In genomic region chr5:134440185-134440755, GRCh38 we compare ENCODE assay signal across 1 cellular context.
TF ChIP-seq lines count a peak whose summit lies in the region.

No MANE protein-coding gene starts in this region.

TF ChIP-seq in H1, 55 proteins besides CTCF, POLR2A, EP300 and RAD21:
- TF ChIP-seq TAF7 (optimal IDR thresholded peaks at IDR 0.05; ENCODE audit: borderline replicate concordance, low read depth, low read length) (no peak), CBX5 (IDR thresholded peaks at IDR 0.05; ENCODE audit: low read depth, low read length) (no peak), KDM1A (IDR thresholded peaks at IDR 0.05; ENCODE audit: borderline replicate concordance, low read length) (no peak), RNF2 (IDR thresholded peaks at IDR 0.05; ENCODE audit: borderline replicate concordance, low read depth, low read length, missing control alignments, poor library complexity, severe bottlenecking) (no peak), SP2 (IDR thresholded peaks at IDR 0.05; ENCODE audit: low read length) (no peak), YY1 (IDR thresholded peaks at IDR 0.05; ENCODE audit: low read depth, low read length) (no peak), CEBPB (IDR thresholded peaks at IDR 0.05; ENCODE audit: low read depth, low read length) (no peak), CHD2 (IDR thresholded peaks at IDR 0.05; ENCODE audit: low read length) (no peak), SP4 (IDR thresholded peaks at IDR 0.05; ENCODE audit: low read length) (no peak), SIRT6 (IDR thresholded peaks at IDR 0.05; ENCODE audit: low read length) (no peak), RXRA (IDR thresholded peaks at IDR 0.05; ENCODE audit: insufficient read depth, low read depth, low read length) (no peak), SIX5 (IDR thresholded peaks at IDR 0.05; ENCODE audit: low read depth, low read length) (no peak), MAFK (IDR thresholded peaks at IDR 0.05; ENCODE audit: low read depth, low read length) (no peak), POLR2AphosphoS5 (IDR thresholded peaks at IDR 0.05; ENCODE audit: low read depth, low read length) (no peak), JUN (IDR thresholded peaks at IDR 0.05; ENCODE audit: low read depth, low read length) (no peak), HDAC2 (IDR thresholded peaks at IDR 0.05; ENCODE audit: borderline replicate concordance in 1 of 2, low read depth in 2 of 2, low read length in 2 of 2) (no peak)
